10 cellular contexts compared by ENCODE assay signal in genomic region chr9:16625831-16626230, GRCh38.
DNase-seq lines count a peak whose midpoint lies in the region; ATAC-seq and TF ChIP-seq lines count a peak whose summit lies in the region.
"Had no signal": no experiment of that assay in that cellular context is flagged by ENCODE, and none has a peak within 500 bp of the region (broad histone marks: within the 10 kb centered on the region; RNA-seq: fewer than 3 reads in every experiment).

No MANE protein-coding gene starts in this region.

- H3K9me3 ChIP-seq in Panc1 (ENCODE audit: control insufficient read depth, insufficient read depth, low read depth, low read length) (no peaks in the 10 kb centered on the region), trophoblast cell (ENCODE audit: insufficient read depth, low read depth, low read length) (no peaks in the 10 kb centered on the region)

- no peak overlapping the region for H2BK12ac ChIP-seq in trophoblast cell (ENCODE audit: low read length)

- peak; percentile 75 for DNase-seq in EL
- DNase-seq in Panc1 (ENCODE audit: low read depth, low spot score): no peak
- peak; percentile 41 for DNase-seq in fibroblast of peridontal ligament (ENCODE audit: extremely low read depth)
- DNase-seq in trophoblast cell: no peak
- no peak for DNase-seq in GF-D8 (lab: John Stamatoyannopoulos, UW)
- no peak for DNase-seq in effector CD8-positive, alpha-beta T cell (lab: John Stamatoyannopoulos, UW)
- DNase-seq in NCI-H2196 (lab: John Stamatoyannopoulos, UW; ENCODE audit: unreplicated experiment): no peak
- DNase-seq: activated CD4-positive, alpha-beta T cell treated with anti-CD3 and anti-CD28 coated beads, Interleukin-2, amount 50 U/mL, for 48 hours had no signal

- H3K4me3 ChIP-seq in Panc1 (ENCODE audit: low read depth in 2 of 2, low read length in 2 of 2) (peak overlapping the region; percentile 15 to 37; a peak in 2 of 4 replicates), trophoblast cell (ENCODE audit: low read depth, low read length) (no peak overlapping the region)
- H3K4me3 ChIP-seq: K562 had no signal

- H3K79me1 ChIP-seq in trophoblast cell (ENCODE audit: low read length): peaks cover 6% of the 10 kb centered on the region

- H3K36me3 ChIP-seq in Panc1 (ENCODE audit: control insufficient read depth, insufficient read depth, low read length) (no peaks in the 10 kb centered on the region), trophoblast cell (ENCODE audit: control insufficient read depth in 1 of 2, insufficient read depth in 2 of 2, low read length in 2 of 2) (no peaks in the 10 kb centered on the region)

- no peaks in the 10 kb centered on the region for H3K27me3 ChIP-seq in Panc1 (ENCODE audit: control insufficient read depth, insufficient read depth, low read length)
- H3K27me3 ChIP-seq in trophoblast cell (ENCODE audit: insufficient read depth, low read length): no peaks in the 10 kb centered on the region

- no peak overlapping the region for H3K18ac ChIP-seq in trophoblast cell (ENCODE audit: low read length)

- no peak overlapping the region for H2AK5ac ChIP-seq in trophoblast cell (ENCODE audit: low read length)

- CTCF ChIA-PET in Panc1 (lab: Charles Lee): no interaction called here

- H4K8ac ChIP-seq in trophoblast cell (ENCODE audit: low read depth, low read length): no peak overlapping the region

- no peak overlapping the region for H3K23ac ChIP-seq in trophoblast cell (ENCODE audit: low read length)

- peak overlapping the region; percentile 16 for H2BK5ac ChIP-seq in trophoblast cell (ENCODE audit: low read depth, low read length, poor library complexity)

- H3K9ac ChIP-seq in trophoblast cell (ENCODE audit: low read length): no peak overlapping the region

- H2BK120ac ChIP-seq in trophoblast cell (ENCODE audit: insufficient read depth, low read length, poor library complexity): peak overlapping the region; percentile 54

- H3K4me1 ChIP-seq in Panc1 (ENCODE audit: control insufficient read depth, insufficient read depth, low read length) (peaks cover 3% of the 10 kb centered on the region), trophoblast cell (ENCODE audit: control insufficient read depth in 1 of 2, insufficient read depth in 2 of 2, low read length in 2 of 2) (peaks cover 6 to 22% of the 10 kb centered on the region in 2 experiments)

- H3K14ac ChIP-seq in trophoblast cell (ENCODE audit: low read length): no peak overlapping the region

- H4K91ac ChIP-seq in trophoblast cell (ENCODE audit: low read depth, low read length): peak overlapping the region; percentile 28

- POLR2A ChIA-PET in Panc1 (lab: Charles Lee): no interaction called here

- no peak overlapping the region for H2AFZ ChIP-seq in trophoblast cell (ENCODE audit: insufficient read depth, low read length, poor library complexity)

- peak overlapping the region; percentile 88 for H3K27ac ChIP-seq in Panc1 (ENCODE audit: low read length)
- H3K27ac ChIP-seq in trophoblast cell (ENCODE audit: low read depth, low read length): peak overlapping the region; percentile 88

- H4K12ac ChIP-seq in trophoblast cell (ENCODE audit: low read depth, low read length): no peak overlapping the region

- no peak overlapping the region for H3K4ac ChIP-seq in trophoblast cell (ENCODE audit: low read depth, low read length)

- H3K79me2 ChIP-seq in trophoblast cell (ENCODE audit: control insufficient read depth, insufficient read depth, low read length, poor library complexity): no peaks in the 10 kb centered on the region

- intact Hi-C loops in Panc1 (cut with micrococcal nuclease; ENCODE audit: unreplicated experiment): loop anchor here (10.0 kb wide), 1 partner anchor 79 kb away; no protein-coding TSS in a partner anchor

- H3K4me2 ChIP-seq in trophoblast cell (ENCODE audit: low read length): peak overlapping the region; percentile 25

- in situ Hi-C loops in Panc1 (cut with HindIII; ENCODE audit: low pct_unique_long_range_greater_than_20kb, low sequenced_read_pairs): no loop called here

- no peak for TF ChIP-seq CTCF in Panc1 (IDR thresholded peaks at IDR 0.05)

- ATAC-seq in Panc1 (peak; percentile 30; the same call in 1 of the 2 replicates), GM21360 (IDR thresholded peaks at IDR 0.05; ENCODE audit: unreplicated experiment) (no peak)
- ATAC-seq: K562 had no signal

- WGBS in trophoblast cell (ENCODE audit: extremely low coverage, insufficient coverage, insufficient read length): no CpG with 5 or more reads among the region's 1 CpG

- BruUV-seq in Panc1 (replicated peaks; lab: Mats Ljungman, UMichigan): no TSS peak

Comparison
In these comparisons a context has a peak if more than half of its experiments do, and no peak if none do; other contexts are left out.
1. DNase-seq: peak in EL (single experiment) and fibroblast of peridontal ligament (single experiment); none in Panc1 (single experiment), trophoblast cell (0 of 2), GF-D8 (single experiment), effector CD8-positive, alpha-beta T cell (single experiment) and NCI-H2196 (single experiment).